8 cellular contexts compared by ENCODE assay signal in the genomic region with DNA sequence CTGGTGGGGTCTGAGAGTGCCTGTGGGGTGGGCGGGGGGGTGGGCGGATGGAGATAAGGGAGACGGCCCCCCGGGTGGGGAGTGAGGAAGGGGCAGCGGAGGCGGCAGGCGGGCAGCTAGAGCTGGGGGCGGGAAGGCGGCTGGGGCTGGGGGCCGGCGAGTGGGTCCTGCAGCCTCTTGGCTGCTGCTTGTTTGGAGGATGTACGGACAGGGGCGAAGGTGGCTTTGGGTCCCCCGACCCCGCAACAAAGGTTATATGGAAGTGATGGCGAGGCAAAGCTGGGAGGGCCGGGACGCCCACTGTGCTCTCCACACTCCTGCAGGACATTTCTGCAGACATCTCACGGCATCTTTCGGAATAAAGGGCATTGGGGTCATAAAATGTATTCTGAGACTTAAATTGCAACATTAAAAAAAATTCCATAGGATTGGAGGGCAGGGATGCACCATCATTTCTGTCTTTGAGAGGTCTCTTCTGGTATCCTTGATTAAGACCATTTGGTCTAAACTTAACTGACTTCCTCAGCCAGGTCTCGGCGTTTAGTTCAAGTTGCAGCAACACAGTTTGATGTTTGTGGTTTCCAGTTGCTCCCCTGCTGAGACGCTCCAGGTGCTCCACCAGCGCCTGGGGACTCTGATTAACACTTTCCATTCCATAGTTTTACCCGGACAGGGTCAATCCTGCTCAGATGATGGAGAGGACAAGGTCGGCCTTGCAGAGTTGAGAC.
A peak's percentile ranks its signal among the peaks of the same experiment; 100 is the strongest.
DNase-seq lines count a peak whose midpoint lies in the region; ATAC-seq and TF ChIP-seq lines count a peak whose summit lies in the region.

No MANE protein-coding gene starts in this region.

- H3K27me3 Mint-ChIP-seq in activated CD8-positive, alpha-beta T cell treated with anti-CD3 and anti-CD28 coated beads, Interleukin-2, amount 10 ng/mL, durations not matched to agents 7 days and 5 days (ENCODE audit: low read depth), result no peaks in the 10 kb centered on the region

- POLR2A ChIA-PET in activated CD8-positive, alpha-beta T cell treated with anti-CD3 and anti-CD28 coated beads, Interleukin-2, amount 10 ng/mL, durations not matched to agents 7 days and 5 days (lab: Charles Lee), result interaction anchor here (0.6 to 3.9 kb wide), 8 partner anchors 20 to 119 kb away, joined by 3 to 139 read pairs (median 4); a partner anchor contains a TSS

- CTCF ChIA-PET in activated CD8-positive, alpha-beta T cell treated with anti-CD3 and anti-CD28 coated beads, Interleukin-2, amount 10 ng/mL, durations not matched to agents 7 days and 5 days (lab: Charles Lee), result interaction anchor here (1.2 to 5.6 kb wide), 9 partner anchors 13 to 427 kb away, joined by 4 to 40 read pairs (median 8); a partner anchor contains a TSS

- H3K4me3 ChIP-seq in foreskin fibroblast (ENCODE audit: low read depth in 1 of 2, low read length in 2 of 2), result peak overlapping the region; percentile 34 to 51

- peak; percentile 17 for ATAC-seq in activated CD8-positive, alpha-beta T cell treated with anti-CD3 and anti-CD28 coated beads, Interleukin-2, amount 10 ng/mL, durations not matched to agents 7 days and 5 days
- ATAC-seq in GM18858 (IDR thresholded peaks at IDR 0.05; ENCODE audit: unreplicated experiment), result no peak

- H3K4me3 Mint-ChIP-seq in activated CD8-positive, alpha-beta T cell treated with anti-CD3 and anti-CD28 coated beads, Interleukin-2, amount 10 ng/mL, durations not matched to agents 7 days and 5 days, result peak overlapping the region; percentile 83

- H3K9me3 Mint-ChIP-seq in activated CD8-positive, alpha-beta T cell treated with anti-CD3 and anti-CD28 coated beads, Interleukin-2, amount 10 ng/mL, durations not matched to agents 7 days and 5 days (ENCODE audit: insufficient read depth), result no peaks in the 10 kb centered on the region

- H3K4me1 Mint-ChIP-seq in activated CD8-positive, alpha-beta T cell treated with anti-CD3 and anti-CD28 coated beads, Interleukin-2, amount 10 ng/mL, durations not matched to agents 7 days and 5 days (ENCODE audit: low read depth), result peaks cover 46% of the 10 kb centered on the region

- TF ChIP-seq CTCF in foreskin fibroblast (IDR thresholded peaks at IDR 0.05; ENCODE audit: low read depth, low read length), result no peak

- peaks cover 4% of the 10 kb centered on the region for H3K36me3 Mint-ChIP-seq in activated CD8-positive, alpha-beta T cell treated with anti-CD3 and anti-CD28 coated beads, Interleukin-2, amount 10 ng/mL, durations not matched to agents 7 days and 5 days (ENCODE audit: low read depth)

- DNase-seq in NCI-H1694 treated with DMSO at 0.1 percent for 48 hours (lab: John Stamatoyannopoulos, UW) (peak; percentile 42), NCI-H1694 (lab: John Stamatoyannopoulos, UW) (no peak), NCI-H1092 treated with DMSO at 0.1 percent for 48 hours (lab: John Stamatoyannopoulos, UW) (peak; percentile 81), foreskin fibroblast (peak; percentile 10 to 38), non-pigmented ciliary epithelial cell (ENCODE audit: low read depth) (peak; percentile 5)
- no peak for DNase-seq in activated CD8-positive, alpha-beta T cell treated with anti-CD3 and anti-CD28 coated beads, Interleukin-2, amount 10 ng/mL, durations not matched to agents 7 days and 5 days
- DNase-seq in stimulated activated CD4-positive, alpha-beta T cell treated with anti-CD3 and anti-CD28 coated beads, Interleukin-1b, Interleukin-23, amount 100 ng/mL, for 48 hours, result no peak

- peak overlapping the region; percentile 81 for H3K27ac Mint-ChIP-seq in activated CD8-positive, alpha-beta T cell treated with anti-CD3 and anti-CD28 coated beads, Interleukin-2, amount 10 ng/mL, durations not matched to agents 7 days and 5 days

Comparison
In these comparisons a context has a peak if more than half of its experiments do, and no peak if none do; other contexts are left out.
1. DNase-seq: peak in NCI-H1694 treated with DMSO at 0.1 percent for 48 hours (single experiment), NCI-H1092 treated with DMSO at 0.1 percent for 48 hours (single experiment), foreskin fibroblast (2 of 2) and non-pigmented ciliary epithelial cell (single experiment); none in NCI-H1694 (single experiment), activated CD8-positive, alpha-beta T cell treated with anti-CD3 and anti-CD28 coated beads, Interleukin-2, amount 10 ng/mL, durations not matched to agents 7 days and 5 days (single experiment) and stimulated activated CD4-positive, alpha-beta T cell treated with anti-CD3 and anti-CD28 coated beads, Interleukin-1b, Interleukin-23, amount 100 ng/mL, for 48 hours (single experiment).